In the genomic region with DNA sequence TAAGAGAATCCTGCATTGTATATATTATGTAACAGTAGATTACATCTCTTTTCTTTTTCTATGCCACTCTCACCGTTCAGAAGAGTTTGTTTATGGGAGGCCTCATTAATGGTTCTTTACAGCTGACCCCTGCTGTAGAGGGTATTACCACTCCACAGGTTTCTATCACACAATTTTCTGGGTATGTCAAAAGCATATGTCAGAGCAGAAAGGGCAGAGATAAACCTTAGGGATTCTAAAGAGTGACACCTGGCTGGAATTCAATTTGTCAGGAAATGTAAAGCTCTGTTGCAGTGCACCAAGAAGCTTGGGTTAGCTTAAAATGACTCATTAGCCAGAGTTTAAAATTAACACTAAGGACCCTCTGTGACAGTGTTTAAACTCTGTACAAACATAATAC, we compare ENCODE assay signal across 17 cellular contexts.
DNase-seq lines count a peak whose midpoint lies in the region; FAIRE-seq lines count a peak whose summit lies in the region.
"Had no signal": no experiment of that assay in that cellular context is flagged by ENCODE, and none has a peak within 500 bp of the region (broad histone marks: within the 10 kb centered on the region; RNA-seq: fewer than 3 reads in every experiment).

No MANE protein-coding gene starts in this region.

- DNase-seq in NCI-H2171 treated with DMSO at 0.1 percent for 48 hours (lab: John Stamatoyannopoulos, UW) (peak; percentile 19), NCI-H2171 (lab: John Stamatoyannopoulos, UW) (no peak), NCI-H748 (lab: John Stamatoyannopoulos, UW; ENCODE audit: unreplicated experiment) (peak; percentile 77), kidney tubule cell (ENCODE audit: low spot score) (peak; percentile 26), posterior cingulate gyrus (no peak), NK-92 (lab: John Stamatoyannopoulos, UW; ENCODE audit: unreplicated experiment) (no peak), GM19239 (ENCODE audit: insufficient read length, low spot score) (no peak)
- DNase-seq: 8988T; AML-193; Caco-2; CD8-positive, alpha-beta memory T cell; DND-41; GDM1; HCEC 1CT had no signal

- intact Hi-C loops in posterior cingulate gyrus (cut with DNase I) = no loop called here

- FAIRE-seq in GM19239 (lab: Jason Lieb, UNC) = no peak
- FAIRE-seq: GM12892, HepG2, HTR-8/SVneo had no signal

Comparison
In these comparisons a context has a peak if more than half of its experiments do, and no peak if none do; other contexts are left out.
1. DNase-seq: peak in NCI-H2171 treated with DMSO at 0.1 percent for 48 hours (single experiment), NCI-H748 (single experiment) and kidney tubule cell (single experiment); none in NCI-H2171 (single experiment), posterior cingulate gyrus (0 of 10), NK-92 (single experiment) and GM19239 (single experiment).